In the genomic region with DNA sequence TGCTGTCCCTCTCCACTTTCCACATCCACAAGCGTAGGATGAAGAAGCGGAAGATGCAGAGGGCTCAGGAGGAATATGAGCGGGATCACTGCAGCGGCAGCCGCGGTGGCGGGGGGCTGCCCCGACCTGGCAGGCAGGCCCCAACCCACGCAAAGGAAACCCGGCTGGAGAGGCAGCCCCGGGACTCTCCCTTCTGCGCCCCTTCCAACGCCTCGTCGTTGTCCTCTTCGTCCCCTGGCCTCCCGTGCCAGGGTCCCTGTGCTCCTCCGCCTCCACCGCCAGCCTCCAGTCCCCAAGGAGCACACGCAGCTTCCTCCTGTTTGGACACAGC, we compare ENCODE assay signal across 15 cellular contexts. TPM values are rescaled to one million over a fixed set of nuclear protein-coding genes. Genes with fewer than 3 reads are reported as not detected.
DNase-seq lines count a peak whose midpoint lies in the region; ATAC-seq, FAIRE-seq and TF ChIP-seq lines count a peak whose summit lies in the region.
"Had no signal": no experiment of that assay in that cellular context is flagged by ENCODE, and none has a peak within 500 bp of the region (broad histone marks: within the 10 kb centered on the region; RNA-seq: fewer than 3 reads in every experiment).

No MANE protein-coding gene starts in this region.

- H3K4me1 ChIP-seq in A549 (peaks cover 4% of the 10 kb centered on the region; the same call in 1 of the 3 replicates), HUES64 (ENCODE audit: insufficient read depth, low read length) (no peaks in the 10 kb centered on the region)

- peak overlapping the region; percentile 79 to 87 (median 86) for H3K4me3 Mint-ChIP-seq in nephron
- H3K4me3 Mint-ChIP-seq: activated naive CD4-positive, alpha-beta T cell treated with anti-CD3 and anti-CD28 coated beads, Interleukin-2, amount 10 ng/mL, durations not matched to agents 7 days and 5 days had no signal

- H3K4me2 ChIP-seq in A549 = peak overlapping the region; percentile 89

- H3K4me1 Mint-ChIP-seq in nephron = peaks cover 23% of the 10 kb centered on the region
- H3K4me1 Mint-ChIP-seq: activated naive CD4-positive, alpha-beta T cell treated with anti-CD3 and anti-CD28 coated beads, Interleukin-2, amount 10 ng/mL, durations not matched to agents 7 days and 5 days had no signal

- H3K27me3 Mint-ChIP-seq in nephron (ENCODE audit: low read depth) = peaks cover 60% of the 10 kb centered on the region

- no peak for FAIRE-seq in A549 (lab: Jason Lieb, UNC)
- no peak for FAIRE-seq in GM19239 (lab: Jason Lieb, UNC)

- H3K27me3 ChIP-seq in HUES64 (ENCODE audit: insufficient read depth, low read length) = peaks cover 62% of the 10 kb centered on the region
- H3K27me3 ChIP-seq in dorsolateral prefrontal cortex = peaks cover 0 to 34% (median 8%) of the 10 kb centered on the region in 45 donors

- no peak overlapping the region for H3K27ac Mint-ChIP-seq in nephron
- H3K27ac Mint-ChIP-seq: activated naive CD4-positive, alpha-beta T cell treated with anti-CD3 and anti-CD28 coated beads, Interleukin-2, amount 10 ng/mL, durations not matched to agents 7 days and 5 days; mesothelial cell of epicardium had no signal

- H3K36me3 ChIP-seq in HUES64 (ENCODE audit: insufficient read depth, low read length) = no peaks in the 10 kb centered on the region
- H3K36me3 ChIP-seq: esophagus squamous epithelium had no signal

- no peak overlapping the region for H3K9ac ChIP-seq in HUES64 (ENCODE audit: low read depth, low read length)

- POLR2A ChIA-PET in A549 (lab: Yijun Ruan, JAX) = no interaction called here
- POLR2A ChIA-PET in HEK293T (lab: Yijun Ruan, JAX) = no interaction called here

- CTCF ChIA-PET in A549 (lab: Yijun Ruan, JAX) = interaction anchor here (0.9 to 1.5 kb wide), 3 partner anchors 12 to 15 kb away, joined by 3 to 4 read pairs (median 3); no protein-coding TSS in a partner anchor
- CTCF ChIA-PET in HEK293T (lab: Yijun Ruan, JAX) = no interaction called here

- ATAC-seq in A549 (no peak), GM21717 (IDR thresholded peaks at IDR 0.05; ENCODE audit: unreplicated experiment) (no peak), HG03457 (IDR thresholded peaks at IDR 0.05; ENCODE audit: unreplicated experiment) (no peak)
- ATAC-seq: activated CD4-positive, CD25-positive, alpha-beta regulatory T cell treated with anti-CD3 and anti-CD28 coated beads, Interleukin-2, amount 50 U/mL, for 24 hours had no signal

- intact Hi-C loops in dorsolateral prefrontal cortex (cut with DNase I) = loop anchor here in 1 of 2 donors (10.0 kb wide), 2 partner anchors 439 to 729 kb away; no protein-coding TSS in a partner anchor

- no peaks in the 10 kb centered on the region for H3K36me3 Mint-ChIP-seq in nephron (ENCODE audit: low read depth)
- H3K36me3 Mint-ChIP-seq: activated naive CD4-positive, alpha-beta T cell treated with anti-CD3 and anti-CD28 coated beads, Interleukin-2, amount 10 ng/mL, durations not matched to agents 7 days and 5 days; mesothelial cell of epicardium had no signal

- TF ChIP-seq EP300 in A549 (IDR thresholded peaks at IDR 0.05) = no peak

- TF ChIP-seq CTCF in A549 (IDR thresholded peaks at IDR 0.05) = no peak
- TF ChIP-seq CTCF in dorsolateral prefrontal cortex (IDR thresholded peaks at IDR 0.05 in 54 of 56, conservative IDR thresholded peaks at IDR 0.05 in 2 of 56; ENCODE audit: low read depth in 1 of 56, partially characterized antibody in 56 of 56) = no peak
- TF ChIP-seq CTCF in nephron (IDR thresholded peaks at IDR 0.05; ENCODE audit: unreplicated experiment in 3 of 3) = no peak

- H3K27ac ChIP-seq in A549 = no peak overlapping the region
- H3K27ac ChIP-seq in HUES64 (ENCODE audit: low read depth, low read length) = no peak overlapping the region
- peak overlapping the region in 49 of 59 donors; percentile 4 to 90 (median 81) for H3K27ac ChIP-seq in dorsolateral prefrontal cortex
- H3K27ac ChIP-seq: esophagus squamous epithelium had no signal

- no peaks in the 10 kb centered on the region for H3K9me3 ChIP-seq in A549
- H3K9me3 ChIP-seq in HUES64 (ENCODE audit: insufficient read depth, low read depth, low read length) = no peaks in the 10 kb centered on the region
- H3K9me3 ChIP-seq: esophagus squamous epithelium had no signal

- WGBS in A549 (ENCODE audit: missing lambda C conversion rate) = 70% methylated on average over 5 of the region's 20 CpGs
- WGBS in HUES64 = 19% methylated on average over 20 of the region's 20 CpGs

- DNase-seq in A549 (ENCODE audit: low read depth in 1 of 2, low spot score in 1 of 2) (no peak), dorsolateral prefrontal cortex (peak in 1 of 10 donors; percentile 4), GM19239 (ENCODE audit: insufficient read length, low spot score) (no peak), HEK293T (ENCODE audit: extremely low spot score) (no peak)
- DNase-seq: activated CD8-positive, alpha-beta memory T cell treated with anti-CD3 and anti-CD28 coated beads, Interleukin-2, amount 50 U/mL, for 4 hours; activated naive CD4-positive, alpha-beta T cell treated with anti-CD3 and anti-CD28 coated beads, Interleukin-2, amount 10 ng/mL, durations not matched to agents 7 days and 5 days; cerebellar nuclear complex; DND-41; esophagus squamous epithelium had no signal

- peak overlapping the region; percentile 41; the same call in 2 of the 3 replicates for H3K4me3 ChIP-seq in A549
- peak overlapping the region; percentile 54 for H3K4me3 ChIP-seq in HUES64 (ENCODE audit: low read length)
- peak overlapping the region in 58 of 59 donors; percentile 29 to 74 (median 60) for H3K4me3 ChIP-seq in dorsolateral prefrontal cortex

- peaks cover 2% of the 10 kb centered on the region for H3K9me3 Mint-ChIP-seq in nephron
- H3K9me3 Mint-ChIP-seq: activated naive CD4-positive, alpha-beta T cell treated with anti-CD3 and anti-CD28 coated beads, Interleukin-2, amount 10 ng/mL, durations not matched to agents 7 days and 5 days; mesothelial cell of epicardium had no signal

- no peak for TF ChIP-seq POLR2A in A549 (IDR thresholded peaks at IDR 0.05; ENCODE audit: low read length)

- TF ChIP-seq RAD21 in A549 (conservative IDR thresholded peaks at IDR 0.05 in 1 of 2, IDR thresholded peaks at IDR 0.05 in 1 of 2) = no peak

TF ChIP-seq in A549, 52 proteins besides CTCF, POLR2A, EP300 and RAD21:
- TF ChIP-seq CEBPB (IDR thresholded peaks at IDR 0.05) (no peak), KDM5A (IDR thresholded peaks at IDR 0.05) (no peak), NR3C1 (IDR thresholded peaks at IDR 0.05) (no peak), RFX5 (IDR thresholded peaks at IDR 0.05) (no peak), ESRRA (IDR thresholded peaks at IDR 0.05; ENCODE audit: borderline replicate concordance, low read length) (no peak), HEYL (CRISPR knock-in tag; IDR thresholded peaks at IDR 0.05) (no peak), TFCP2L1 (CRISPR knock-in tag; IDR thresholded peaks at IDR 0.05) (no peak), ZFP36 (IDR thresholded peaks at IDR 0.05; ENCODE audit: borderline replicate concordance, partially characterized antibody) (no peak)
- TF ChIP-seq, protein P1, sequence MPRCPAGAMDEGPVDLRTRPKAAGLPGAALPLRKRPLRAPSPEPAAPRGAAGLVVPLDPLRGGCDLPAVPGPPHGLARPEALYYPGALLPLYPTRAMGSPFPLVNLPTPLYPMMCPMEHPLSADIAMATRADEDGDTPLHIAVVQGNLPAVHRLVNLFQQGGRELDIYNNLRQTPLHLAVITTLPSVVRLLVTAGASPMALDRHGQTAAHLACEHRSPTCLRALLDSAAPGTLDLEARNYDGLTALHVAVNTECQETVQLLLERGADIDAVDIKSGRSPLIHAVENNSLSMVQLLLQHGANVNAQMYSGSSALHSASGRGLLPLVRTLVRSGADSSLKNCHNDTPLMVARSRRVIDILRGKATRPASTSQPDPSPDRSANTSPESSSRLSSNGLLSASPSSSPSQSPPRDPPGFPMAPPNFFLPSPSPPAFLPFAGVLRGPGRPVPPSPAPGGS (IDR thresholded peaks at IDR 0.05) = no peak

TF ChIP-seq in HEK293T, 16 proteins besides CTCF, POLR2A, EP300 and RAD21:
- TF ChIP-seq FOXA1 (IDR thresholded peaks at IDR 0.05) = no peak
- TF ChIP-seq L3MBTL2 (conservative IDR thresholded peaks at IDR 0.05) = no peak
- no peak for TF ChIP-seq FOXK2 (IDR thresholded peaks at IDR 0.05)
- TF ChIP-seq NFRKB (IDR thresholded peaks at IDR 0.05) = no peak
- TF ChIP-seq FOXM1 (IDR thresholded peaks at IDR 0.05; ENCODE audit: borderline replicate concordance) = no peak
- no peak for TF ChIP-seq CTBP1 (IDR thresholded peaks at IDR 0.05; ENCODE audit: borderline replicate concordance)
- TF ChIP-seq SP1 (IDR thresholded peaks at IDR 0.05) = no peak
- TF ChIP-seq BHLHE40 (IDR thresholded peaks at IDR 0.05; ENCODE audit: borderline replicate concordance) = no peak
- TF ChIP-seq ZNF384 (IDR thresholded peaks at IDR 0.05) = no peak
- no peak for TF ChIP-seq ELF4 (IDR thresholded peaks at IDR 0.05)
- no peak for TF ChIP-seq HDGF (IDR thresholded peaks at IDR 0.05; ENCODE audit: borderline replicate concordance)
- no peak for TF ChIP-seq LEF1 (IDR thresholded peaks at IDR 0.05; ENCODE audit: borderline replicate concordance)
- TF ChIP-seq, protein P2, sequence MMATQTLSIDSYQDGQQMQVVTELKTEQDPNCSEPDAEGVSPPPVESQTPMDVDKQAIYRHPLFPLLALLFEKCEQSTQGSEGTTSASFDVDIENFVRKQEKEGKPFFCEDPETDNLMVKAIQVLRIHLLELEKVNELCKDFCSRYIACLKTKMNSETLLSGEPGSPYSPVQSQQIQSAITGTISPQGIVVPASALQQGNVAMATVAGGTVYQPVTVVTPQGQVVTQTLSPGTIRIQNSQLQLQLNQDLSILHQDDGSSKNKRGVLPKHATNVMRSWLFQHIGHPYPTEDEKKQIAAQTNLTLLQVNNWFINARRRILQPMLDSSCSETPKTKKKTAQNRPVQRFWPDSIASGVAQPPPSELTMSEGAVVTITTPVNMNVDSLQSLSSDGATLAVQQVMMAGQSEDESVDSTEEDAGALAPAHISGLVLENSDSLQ (IDR thresholded peaks at IDR 0.05) = no peak
- TF ChIP-seq ARNT (IDR thresholded peaks at IDR 0.05) = no peak
- TF ChIP-seq SUZ12 (IDR thresholded peaks at IDR 0.05) = no peak
- TF ChIP-seq TARDBP (IDR thresholded peaks at IDR 0.05) = no peak

RNA-seq across cellular contexts. Expression of a gene that starts 1.8 kb away (rescaled TPM):
- 0.04 and 0.07 TPM in 2 replicates for polyA plus RNA-seq in A549 (2011; rRNA removed)
- polyA plus RNA-seq in A549 (2012; cell fraction: cytosol; rRNA removed) = 0.01 TPM in 2 replicates
- 0.02 TPM in 1 of 2 replicates, not detected in the other for polyA plus RNA-seq in A549 (2012; cell fraction: nucleus; rRNA removed)
- 0.01 TPM in 2 of 3 replicates, not detected in the other for polyA plus RNA-seq in A549 (2017; fragmentation: RNase III; extraction: RNeasy Plus Mini Kit Qiagen cat#74134 plus additional on column Dnase treatment)
- 0.05 TPM in 1 of 2 replicates, not detected in the other for polyA minus RNA-seq in A549 (2011; rRNA and poly(A)+ RNA removed)
- polyA plus RNA-seq in HUES64 (2013, experiment 1 of 2) = 1.1 TPM
- polyA plus RNA-seq in HUES64 (2013, experiment 2 of 2) = 0.82 TPM
- 100 to 1,000 TPM in 1 of 120 experiments, 10 to 100 TPM in 119; 12.1 to 106 (median 50.1) TPM for total RNA-seq in dorsolateral prefrontal cortex

Comparison
In these comparisons a context has a peak if more than half of its experiments do, and no peak if none do; other contexts are left out.
1. H3K27ac ChIP-seq: peak in dorsolateral prefrontal cortex (49 of 59); none in A549 (0 of 2) and HUES64 (single experiment).
2. Peak in every context shown above with its lines, with median percentiles within 50 percentile points of each other: H3K4me3 ChIP-seq.